8 cellular contexts compared by ENCODE assay signal in the genomic region with DNA sequence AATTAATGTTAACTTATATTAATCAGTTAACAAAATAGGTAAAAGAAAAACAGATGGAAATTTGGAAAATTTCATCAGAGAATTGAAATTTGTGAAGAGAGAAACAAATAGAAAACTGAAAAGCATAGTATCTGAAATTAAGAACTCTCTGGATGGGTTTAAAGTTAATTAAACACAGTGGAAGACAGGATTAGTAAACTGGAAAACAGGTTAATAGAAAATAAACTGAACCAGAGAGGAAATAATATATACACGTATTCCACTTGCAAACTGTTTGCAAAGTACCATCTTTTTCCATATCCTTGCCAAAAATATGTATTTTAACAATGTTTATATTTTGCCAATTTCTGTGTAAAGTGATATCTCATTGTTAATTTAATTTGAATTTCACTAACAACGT.
"Had no signal": no experiment of that assay in that cellular context is flagged by ENCODE, and none has a peak within 500 bp of the region (broad histone marks: within the 10 kb centered on the region; RNA-seq: fewer than 3 reads in every experiment).

No MANE protein-coding gene starts in this region.

- ATAC-seq: GM12878 had no signal

- FAIRE-seq: G401.6, GM12878, GM12891, GM12892, GM18507, GM19239 had no signal

- H3K4me3 ChIP-seq: GM12878 had no signal

- DNase-seq: GDM1, GF-D8 had no signal
